In genomic region chr10:26489081-26489480, GRCh38 we compare ENCODE assay signal across 19 cellular contexts. TPM values are rescaled to one million over a fixed set of nuclear protein-coding genes. Genes with fewer than 3 reads are reported as not detected.
DNase-seq lines count a peak whose midpoint lies in the region; ATAC-seq, FAIRE-seq and TF ChIP-seq lines count a peak whose summit lies in the region.
"Had no signal": no experiment of that assay in that cellular context is flagged by ENCODE, and none has a peak within 500 bp of the region (broad histone marks: within the 10 kb centered on the region; RNA-seq: fewer than 3 reads in every experiment).

No MANE protein-coding gene starts in this region.

- peaks cover 44% of the 10 kb centered on the region for H3K36me3 Mint-ChIP-seq in CD4-positive, alpha-beta T cell (ENCODE audit: low read depth)
- H3K36me3 Mint-ChIP-seq in activated CD8-positive, alpha-beta T cell treated with anti-CD3 and anti-CD28 coated beads, Interleukin-2, amount 10 ng/mL, durations not matched to agents 7 days and 5 days (ENCODE audit: low read depth), result peaks cover 50% of the 10 kb centered on the region
- H3K36me3 Mint-ChIP-seq in memory B cell, result peaks cover 26% of the 10 kb centered on the region

- no peaks in the 10 kb centered on the region for H3K9me3 ChIP-seq in A549
- H3K9me3 ChIP-seq in CD4-positive, alpha-beta T cell (ENCODE audit: control insufficient read depth, low read length), result no peaks in the 10 kb centered on the region
- no peaks in the 10 kb centered on the region for H3K9me3 ChIP-seq in WERI-Rb-1 (ENCODE audit: severe bottlenecking)
- no peaks in the 10 kb centered on the region for H3K9me3 ChIP-seq in vagina
- H3K9me3 ChIP-seq: esophagus muscularis mucosa, left lung, upper lobe of left lung had no signal

- no peaks in the 10 kb centered on the region for H3K27me3 ChIP-seq in CD4-positive, alpha-beta T cell (ENCODE audit: control insufficient read depth, insufficient read depth, low read length)
- no peaks in the 10 kb centered on the region for H3K27me3 ChIP-seq in WERI-Rb-1 (ENCODE audit: insufficient read depth, low read depth, severe bottlenecking)
- H3K27me3 ChIP-seq in vagina, result no peaks in the 10 kb centered on the region
- H3K27me3 ChIP-seq: esophagus muscularis mucosa, left lung, upper lobe of left lung had no signal

- no peak for TF ChIP-seq RAD21 in A549 (conservative IDR thresholded peaks at IDR 0.05 in 1 of 2, IDR thresholded peaks at IDR 0.05 in 1 of 2)

- TF ChIP-seq POLR2A in A549 (IDR thresholded peaks at IDR 0.05; ENCODE audit: low read length) (no peak), vagina (IDR thresholded peaks at IDR 0.05) (no peak)

- DNase-seq in A549 (ENCODE audit: low read depth in 1 of 2, low spot score in 1 of 2) (no peak), memory B cell (ENCODE audit: low spot score in 2 of 2) (no peak), WERI-Rb-1 (no peak), vagina (ENCODE audit: extremely low spot score in 2 of 2) (no peak)
- DNase-seq in CD4-positive, alpha-beta T cell, result no peak
- DNase-seq in activated CD8-positive, alpha-beta T cell treated with anti-CD3 and anti-CD28 coated beads, Interleukin-2, amount 10 ng/mL, durations not matched to agents 7 days and 5 days, result no peak
- DNase-seq: activated CD8-positive, alpha-beta memory T cell treated with anti-CD3 and anti-CD28 coated beads for 24 hours; GDM1; left lung; NCI-H1048; NCI-H2081 treated with DMSO at 0.1 percent for 48 hours; NCI-H524 treated with DMSO at 0.1 percent for 48 hours; occipital lobe; right cardiac atrium; stimulated activated naive CD4-positive, alpha-beta T cell; upper lobe of left lung had no signal

- no peaks in the 10 kb centered on the region for H3K9me3 Mint-ChIP-seq in CD4-positive, alpha-beta T cell
- no peaks in the 10 kb centered on the region for H3K9me3 Mint-ChIP-seq in activated CD8-positive, alpha-beta T cell treated with anti-CD3 and anti-CD28 coated beads, Interleukin-2, amount 10 ng/mL, durations not matched to agents 7 days and 5 days (ENCODE audit: insufficient read depth)
- H3K9me3 Mint-ChIP-seq in memory B cell, result no peaks in the 10 kb centered on the region

- FAIRE-seq in A549 (lab: Jason Lieb, UNC), result peak; percentile 13
- FAIRE-seq: K562 had no signal

- intact Hi-C loops in CD4-positive, alpha-beta T cell (cut with DNase I, micrococcal nuclease), result loop anchor here in 1 of 2 experiments (5.0 kb wide), 1 partner anchor 52 kb away; the partner anchor contains the start of gene APBB1IP
- intact Hi-C loops in vagina (cut with DNase I), result no loop called here

- whole genome bisulfite sequencing in A549 (ENCODE audit: missing lambda C conversion rate), result 82% methylated on average over 5 of the region's 5 CpGs

- no peaks in the 10 kb centered on the region for H3K36me3 ChIP-seq in WERI-Rb-1
- H3K36me3 ChIP-seq in vagina, result no peaks in the 10 kb centered on the region
- H3K36me3 ChIP-seq: esophagus muscularis mucosa, upper lobe of left lung had no signal

- peaks cover 60% of the 10 kb centered on the region for H3K4me1 Mint-ChIP-seq in CD4-positive, alpha-beta T cell (ENCODE audit: low read depth)
- H3K4me1 Mint-ChIP-seq in activated CD8-positive, alpha-beta T cell treated with anti-CD3 and anti-CD28 coated beads, Interleukin-2, amount 10 ng/mL, durations not matched to agents 7 days and 5 days (ENCODE audit: low read depth), result peaks cover 43% of the 10 kb centered on the region
- peaks cover 34% of the 10 kb centered on the region for H3K4me1 Mint-ChIP-seq in memory B cell

- POLR2A ChIA-PET in A549 (lab: Yijun Ruan, JAX), result no interaction called here
- POLR2A ChIA-PET in CD4-positive, alpha-beta T cell (lab: Charles Lee), result interaction anchor here (1.0 to 2.5 kb wide), 2 partner anchors 11 to 47 kb away, joined by 3 to 6 read pairs; no protein-coding TSS in a partner anchor
- POLR2A ChIA-PET in activated CD8-positive, alpha-beta T cell treated with anti-CD3 and anti-CD28 coated beads, Interleukin-2, amount 10 ng/mL, durations not matched to agents 7 days and 5 days (lab: Charles Lee), result no interaction called here

- TF ChIP-seq CTCF in A549 (IDR thresholded peaks at IDR 0.05) (no peak), WERI-Rb-1 (IDR thresholded peaks at IDR 0.05; ENCODE audit: low read depth, low read length) (no peak), vagina (IDR thresholded peaks at IDR 0.05) (no peak)
- TF ChIP-seq CTCF in CD4-positive, alpha-beta T cell (IDR thresholded peaks at IDR 0.05), result no peak

- no peak for TF ChIP-seq EP300 in A549 (IDR thresholded peaks at IDR 0.05)

- peak overlapping the region; percentile 94 to 95 for H3K27ac ChIP-seq in A549
- H3K27ac ChIP-seq in CD4-positive, alpha-beta T cell (ENCODE audit: low read depth, low read length), result peak overlapping the region; percentile 82
- H3K27ac ChIP-seq in WERI-Rb-1, result no peak overlapping the region
- no peak overlapping the region for H3K27ac ChIP-seq in vagina
- H3K27ac ChIP-seq: esophagus muscularis mucosa, upper lobe of left lung had no signal

- no peak overlapping the region for H3K4me2 ChIP-seq in A549

- peak overlapping the region; percentile 94 for H3K27ac Mint-ChIP-seq in CD4-positive, alpha-beta T cell
- peak overlapping the region; percentile 55 for H3K27ac Mint-ChIP-seq in activated CD8-positive, alpha-beta T cell treated with anti-CD3 and anti-CD28 coated beads, Interleukin-2, amount 10 ng/mL, durations not matched to agents 7 days and 5 days
- H3K27ac Mint-ChIP-seq in memory B cell, result peak overlapping the region; percentile 14

- ATAC-seq in A549 (no peak), memory B cell (ENCODE audit: low read depth) (no peak), HG02588 (IDR thresholded peaks at IDR 0.05; ENCODE audit: unreplicated experiment) (no peak)
- ATAC-seq in CD4-positive, alpha-beta T cell (ENCODE audit: poor library complexity), result no peak
- ATAC-seq in activated CD8-positive, alpha-beta T cell treated with anti-CD3 and anti-CD28 coated beads, Interleukin-2, amount 10 ng/mL, durations not matched to agents 7 days and 5 days, result no peak
- ATAC-seq: K562, left lung, right cardiac atrium had no signal

- H3K4me3 ChIP-seq in A549 (no peak overlapping the region), WERI-Rb-1 (ENCODE audit: low read depth, low read length) (no peak overlapping the region), vagina (no peak overlapping the region)
- H3K4me3 ChIP-seq: esophagus muscularis mucosa, K562, left lung, upper lobe of left lung had no signal

- peak overlapping the region; percentile 75 for H3K4me3 Mint-ChIP-seq in CD4-positive, alpha-beta T cell
- H3K4me3 Mint-ChIP-seq in activated CD8-positive, alpha-beta T cell treated with anti-CD3 and anti-CD28 coated beads, Interleukin-2, amount 10 ng/mL, durations not matched to agents 7 days and 5 days, result no peak overlapping the region
- H3K4me3 Mint-ChIP-seq in memory B cell, result no peak overlapping the region

- H3K27me3 Mint-ChIP-seq in CD4-positive, alpha-beta T cell, result no peaks in the 10 kb centered on the region
- H3K27me3 Mint-ChIP-seq in activated CD8-positive, alpha-beta T cell treated with anti-CD3 and anti-CD28 coated beads, Interleukin-2, amount 10 ng/mL, durations not matched to agents 7 days and 5 days (ENCODE audit: low read depth), result no peaks in the 10 kb centered on the region
- H3K27me3 Mint-ChIP-seq in memory B cell, result no peaks in the 10 kb centered on the region

- H3K4me1 ChIP-seq in A549 (peaks cover 74% of the 10 kb centered on the region), vagina (peaks cover 6% of the 10 kb centered on the region)

- CTCF ChIA-PET in A549 (lab: Yijun Ruan, JAX), result interaction anchor here (1.1 to 1.7 kb wide), 2 partner anchors 15 to 67 kb away, joined by 4 to 5 read pairs; no protein-coding TSS in a partner anchor
- CTCF ChIA-PET in CD4-positive, alpha-beta T cell (lab: Charles Lee), result interaction anchor here (0.6 to 1.4 kb wide), 2 partner anchors 14 to 40 kb away, joined by 3 to 4 read pairs; no protein-coding TSS in a partner anchor
- CTCF ChIA-PET in activated CD8-positive, alpha-beta T cell treated with anti-CD3 and anti-CD28 coated beads, Interleukin-2, amount 10 ng/mL, durations not matched to agents 7 days and 5 days (lab: Charles Lee), result no interaction called here

TF ChIP-seq in A549, 52 proteins besides CTCF, POLR2A, EP300 and RAD21 (continues in another document):
- TF ChIP-seq CBX2 (IDR thresholded peaks at IDR 0.05; ENCODE audit: borderline replicate concordance, low read depth), result no peak
- no peak for TF ChIP-seq KDM1A (IDR thresholded peaks at IDR 0.05; ENCODE audit: low read depth)
- no peak for TF ChIP-seq NR3C1 (IDR thresholded peaks at IDR 0.05)
- TF ChIP-seq NFE2L2 (conservative IDR thresholded peaks at IDR 0.05; ENCODE audit: low read length), result no peak
- no peak for TF ChIP-seq EHMT2 (IDR thresholded peaks at IDR 0.05; ENCODE audit: low read depth)
- TF ChIP-seq E2F6 (IDR thresholded peaks at IDR 0.05; ENCODE audit: borderline replicate concordance, low read depth), result no peak
- no peak for TF ChIP-seq POLR2AphosphoS2 (conservative IDR thresholded peaks at IDR 0.05; ENCODE audit: low read length)
- no peak for TF ChIP-seq HOXA7 (CRISPR knock-in tag; IDR thresholded peaks at IDR 0.05)

RNA-seq across cellular contexts. Expression of gene APBB1IP, which starts 50.9 kb away (rescaled TPM):
- polyA plus RNA-seq in A549 (2011; rRNA removed) (0.96 and 1.2 TPM in 2 replicates), A549 (2017; fragmentation: RNase III; extraction: RNeasy Plus Mini Kit Qiagen cat#74134 plus additional on column Dnase treatment) (6.6 to 9.2 TPM (median 7.5 TPM) in 3 replicates)
- polyA plus RNA-seq in A549 (2012; cell fraction: cytosol; rRNA removed), result 0.58 and 0.69 TPM in 2 replicates
- 0.74 and 0.97 TPM in 2 replicates for polyA plus RNA-seq in A549 (2012; cell fraction: nucleus; rRNA removed)
- polyA minus RNA-seq in A549 (2011; rRNA and poly(A)+ RNA removed), result 1.1 and 1.2 TPM in 2 replicates
- 10 to 100 TPM; 44.5 to 45.6 TPM for total RNA-seq in CD4-positive, alpha-beta T cell
- total RNA-seq in activated CD8-positive, alpha-beta T cell treated with anti-CD3 and anti-CD28 coated beads, Interleukin-2, amount 10 ng/mL, durations not matched to agents 7 days and 5 days, result 10 to 100 TPM; 75.9 to 76.0 TPM
- total RNA-seq in vagina, result 7.4 TPM

Comparison
In these comparisons a context has a peak if more than half of its experiments do, and no peak if none do; other contexts are left out.
1. H3K27ac ChIP-seq: peak in A549 (2 of 2) and CD4-positive, alpha-beta T cell (single experiment); none in WERI-Rb-1 (single experiment) and vagina (single experiment).
2. H3K27ac Mint-ChIP-seq: peak in every context shown above with its lines; median percentile 94 in CD4-positive, alpha-beta T cell; 55 in activated CD8-positive, alpha-beta T cell treated with anti-CD3 and anti-CD28 coated beads, Interleukin-2, amount 10 ng/mL, durations not matched to agents 7 days and 5 days; 14 in memory B cell.